In the genomic region with DNA sequence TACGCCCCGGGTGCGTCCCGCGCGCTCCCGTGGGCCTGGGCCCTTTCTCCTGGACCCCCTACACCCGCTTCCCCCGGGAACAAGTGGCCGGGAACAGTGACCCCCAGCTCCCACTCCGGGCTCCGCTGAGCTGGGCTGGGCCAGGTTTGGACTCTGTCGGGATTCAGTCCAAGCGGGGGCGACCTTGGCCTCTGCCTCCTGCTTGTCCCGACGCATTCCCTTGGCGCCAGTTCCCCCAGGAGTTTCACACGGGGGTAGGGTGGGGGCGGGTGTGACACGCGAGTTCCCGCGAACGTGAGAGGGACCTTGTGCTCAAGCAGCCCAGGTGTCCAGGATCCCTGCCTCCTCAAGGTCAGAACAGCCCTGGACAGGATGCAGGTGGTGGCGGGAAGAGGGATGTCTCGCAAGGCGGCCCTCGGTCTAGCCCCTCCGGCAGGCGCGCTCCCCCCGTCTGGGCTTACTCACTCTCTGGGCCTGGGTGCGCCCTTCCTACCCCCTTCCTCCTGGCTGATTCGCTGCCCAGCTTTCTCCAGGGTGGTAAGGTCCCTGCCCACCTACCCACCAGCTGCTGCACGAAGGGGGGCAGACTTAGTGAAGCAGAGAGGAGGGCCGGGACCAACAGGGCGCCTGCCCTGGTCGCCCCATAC, we compare ENCODE assay signal across 1 cellular context.
A peak's percentile ranks its signal among the peaks of the same experiment; 100 is the strongest.
TF ChIP-seq lines count a peak whose summit lies in the region.

No MANE protein-coding gene starts in this region.

TF ChIP-seq in HepG2, 621 proteins besides CTCF, POLR2A, EP300 and RAD21 (continued from another document and continues in another):
- no peak for TF ChIP-seq RFX5 (IDR thresholded peaks at IDR 0.05; ENCODE audit: low read depth, low read length)
- no peak for TF ChIP-seq MXD3 (CRISPR knock-in tag; IDR thresholded peaks at IDR 0.05)
- TF ChIP-seq NFYC (CRISPR knock-in tag; IDR thresholded peaks at IDR 0.05), result no peak
- TF ChIP-seq HIVEP1 (CRISPR knock-in tag; IDR thresholded peaks at IDR 0.05), result no peak
- no peak for TF ChIP-seq ZFP90 (CRISPR knock-in tag; IDR thresholded peaks at IDR 0.05; ENCODE audit: borderline replicate concordance)
- no peak for TF ChIP-seq E2F5 (CRISPR knock-in tag; conservative IDR thresholded peaks at IDR 0.05)
- TF ChIP-seq HOXD1 (CRISPR knock-in tag; IDR thresholded peaks at IDR 0.05), result no peak
- TF ChIP-seq, protein P1, sequence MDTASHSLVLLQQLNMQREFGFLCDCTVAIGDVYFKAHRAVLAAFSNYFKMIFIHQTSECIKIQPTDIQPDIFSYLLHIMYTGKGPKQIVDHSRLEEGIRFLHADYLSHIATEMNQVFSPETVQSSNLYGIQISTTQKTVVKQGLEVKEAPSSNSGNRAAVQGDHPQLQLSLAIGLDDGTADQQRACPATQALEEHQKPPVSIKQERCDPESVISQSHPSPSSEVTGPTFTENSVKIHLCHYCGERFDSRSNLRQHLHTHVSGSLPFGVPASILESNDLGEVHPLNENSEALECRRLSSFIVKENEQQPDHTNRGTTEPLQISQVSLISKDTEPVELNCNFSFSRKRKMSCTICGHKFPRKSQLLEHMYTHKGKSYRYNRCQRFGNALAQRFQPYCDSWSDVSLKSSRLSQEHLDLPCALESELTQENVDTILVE (CRISPR knock-in tag; IDR thresholded peaks at IDR 0.05), result no peak
- TF ChIP-seq ZNF749 (CRISPR knock-in tag; IDR thresholded peaks at IDR 0.05; ENCODE audit: borderline replicate concordance), result no peak
- TF ChIP-seq, protein P2, sequence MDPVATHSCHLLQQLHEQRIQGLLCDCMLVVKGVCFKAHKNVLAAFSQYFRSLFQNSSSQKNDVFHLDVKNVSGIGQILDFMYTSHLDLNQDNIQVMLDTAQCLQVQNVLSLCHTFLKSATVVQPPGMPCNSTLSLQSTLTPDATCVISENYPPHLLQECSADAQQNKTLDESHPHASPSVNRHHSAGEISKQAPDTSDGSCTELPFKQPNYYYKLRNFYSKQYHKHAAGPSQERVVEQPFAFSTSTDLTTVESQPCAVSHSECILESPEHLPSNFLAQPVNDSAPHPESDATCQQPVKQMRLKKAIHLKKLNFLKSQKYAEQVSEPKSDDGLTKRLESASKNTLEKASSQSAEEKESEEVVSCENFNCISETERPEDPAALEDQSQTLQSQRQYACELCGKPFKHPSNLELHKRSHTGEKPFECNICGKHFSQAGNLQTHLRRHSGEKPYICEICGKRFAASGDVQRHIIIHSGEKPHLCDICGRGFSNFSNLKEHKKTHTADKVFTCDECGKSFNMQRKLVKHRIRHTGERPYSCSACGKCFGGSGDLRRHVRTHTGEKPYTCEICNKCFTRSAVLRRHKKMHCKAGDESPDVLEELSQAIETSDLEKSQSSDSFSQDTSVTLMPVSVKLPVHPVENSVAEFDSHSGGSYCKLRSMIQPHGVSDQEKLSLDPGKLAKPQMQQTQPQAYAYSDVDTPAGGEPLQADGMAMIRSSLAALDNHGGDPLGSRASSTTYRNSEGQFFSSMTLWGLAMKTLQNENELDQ (CRISPR knock-in tag; IDR thresholded peaks at IDR 0.05; ENCODE audit: borderline replicate concordance), result no peak
- TF ChIP-seq POGZ (CRISPR knock-in tag; IDR thresholded peaks at IDR 0.05), result no peak
- TF ChIP-seq TAF15 (IDR thresholded peaks at IDR 0.05; ENCODE audit: low read depth, low read length, poor library complexity, severe bottlenecking), result no peak
- no peak for TF ChIP-seq DNMT1 (CRISPR knock-in tag; IDR thresholded peaks at IDR 0.05)
- TF ChIP-seq STAT5B (CRISPR knock-in tag; IDR thresholded peaks at IDR 0.05), result no peak
- 0 out of 2 replicates have a peak, but pooled peaks have one; percentile 52 for TF ChIP-seq DPF2 (CRISPR knock-in tag; IDR thresholded peaks at IDR 0.05; ENCODE audit: borderline replicate concordance, low read depth)
- TF ChIP-seq, protein P3, sequence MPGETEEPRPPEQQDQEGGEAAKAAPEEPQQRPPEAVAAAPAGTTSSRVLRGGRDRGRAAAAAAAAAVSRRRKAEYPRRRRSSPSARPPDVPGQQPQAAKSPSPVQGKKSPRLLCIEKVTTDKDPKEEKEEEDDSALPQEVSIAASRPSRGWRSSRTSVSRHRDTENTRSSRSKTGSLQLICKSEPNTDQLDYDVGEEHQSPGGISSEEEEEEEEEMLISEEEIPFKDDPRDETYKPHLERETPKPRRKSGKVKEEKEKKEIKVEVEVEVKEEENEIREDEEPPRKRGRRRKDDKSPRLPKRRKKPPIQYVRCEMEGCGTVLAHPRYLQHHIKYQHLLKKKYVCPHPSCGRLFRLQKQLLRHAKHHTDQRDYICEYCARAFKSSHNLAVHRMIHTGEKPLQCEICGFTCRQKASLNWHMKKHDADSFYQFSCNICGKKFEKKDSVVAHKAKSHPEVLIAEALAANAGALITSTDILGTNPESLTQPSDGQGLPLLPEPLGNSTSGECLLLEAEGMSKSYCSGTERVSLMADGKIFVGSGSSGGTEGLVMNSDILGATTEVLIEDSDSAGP (CRISPR knock-in tag; IDR thresholded peaks at IDR 0.05; ENCODE audit: borderline replicate concordance), result 0 out of 2 replicates have a peak, but pooled peaks have one; percentile 21
- TF ChIP-seq BRF2 (CRISPR knock-in tag; IDR thresholded peaks at IDR 0.05), result no peak
- 0 out of 2 replicates have a peak, but pooled peaks have one; percentile 18 for TF ChIP-seq ZNF230 (CRISPR knock-in tag; IDR thresholded peaks at IDR 0.05)
- TF ChIP-seq ZNF75D (CRISPR knock-in tag; IDR thresholded peaks at IDR 0.05; ENCODE audit: borderline replicate concordance), result no peak
- TF ChIP-seq MAZ (IDR thresholded peaks at IDR 0.05; ENCODE audit: borderline replicate concordance, low read depth, low read length), result no peak
- no peak for TF ChIP-seq MAZ (CRISPR knock-in tag; IDR thresholded peaks at IDR 0.05; ENCODE audit: low read depth)
- 0 out of 2 replicates have a peak, but pooled peaks have one; percentile 57 for TF ChIP-seq ZNF782 (CRISPR knock-in tag; IDR thresholded peaks at IDR 0.05; ENCODE audit: borderline replicate concordance)
- no peak for TF ChIP-seq ZBTB7B (CRISPR knock-in tag; IDR thresholded peaks at IDR 0.05)
- TF ChIP-seq SNAPC2 (CRISPR knock-in tag; IDR thresholded peaks at IDR 0.05), result no peak
- peak; percentile 34; the same call in 1 of the 2 replicates for TF ChIP-seq ZNF563 (CRISPR knock-in tag; IDR thresholded peaks at IDR 0.05)
- no peak for TF ChIP-seq ZIK1 (CRISPR knock-in tag; IDR thresholded peaks at IDR 0.05; ENCODE audit: borderline replicate concordance, low read depth)
- no peak for TF ChIP-seq ZNF205 (CRISPR knock-in tag; IDR thresholded peaks at IDR 0.05)
- no peak for TF ChIP-seq ZNF570 (CRISPR knock-in tag; IDR thresholded peaks at IDR 0.05; ENCODE audit: borderline replicate concordance)
- no peak for TF ChIP-seq MTF2 (CRISPR knock-in tag; IDR thresholded peaks at IDR 0.05; ENCODE audit: borderline replicate concordance)
- TF ChIP-seq MAFF (IDR thresholded peaks at IDR 0.05; ENCODE audit: low read depth, low read length), result no peak
- TF ChIP-seq ZFP36L1 (CRISPR knock-in tag; IDR thresholded peaks at IDR 0.05), result no peak
- TF ChIP-seq, protein P4, sequence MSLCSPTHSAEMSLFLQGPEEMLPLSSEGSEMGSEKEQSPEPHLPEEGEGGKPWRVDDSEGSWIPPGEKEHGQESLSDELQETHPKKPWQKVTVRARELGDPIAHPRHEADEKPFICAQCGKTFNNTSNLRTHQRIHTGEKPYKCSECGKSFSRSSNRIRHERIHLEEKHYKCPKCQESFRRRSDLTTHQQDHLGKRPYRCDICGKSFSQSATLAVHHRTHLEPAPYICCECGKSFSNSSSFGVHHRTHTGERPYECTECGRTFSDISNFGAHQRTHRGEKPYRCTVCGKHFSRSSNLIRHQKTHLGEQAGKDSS (CRISPR knock-in tag; IDR thresholded peaks at IDR 0.05; ENCODE audit: borderline replicate concordance, low read depth), result no peak
- TF ChIP-seq ZNF790 (CRISPR knock-in tag; IDR thresholded peaks at IDR 0.05; ENCODE audit: borderline replicate concordance), result no peak
- no peak for TF ChIP-seq BATF2 (CRISPR knock-in tag; IDR thresholded peaks at IDR 0.05)
- no peak for TF ChIP-seq GPN1 (CRISPR knock-in tag; IDR thresholded peaks at IDR 0.05; ENCODE audit: borderline replicate concordance)
- TF ChIP-seq ZNF619 (CRISPR knock-in tag; IDR thresholded peaks at IDR 0.05), result no peak
- no peak for TF ChIP-seq ATF7-NPFF (CRISPR knock-in tag; IDR thresholded peaks at IDR 0.05; ENCODE audit: low read depth)
- TF ChIP-seq KAT2B (IDR thresholded peaks at IDR 0.05; ENCODE audit: borderline replicate concordance, low read depth, low read length), result no peak
- no peak for TF ChIP-seq ZNF260 (CRISPR knock-in tag; IDR thresholded peaks at IDR 0.05; ENCODE audit: borderline replicate concordance, low read depth)
- TF ChIP-seq ZSCAN29 (CRISPR knock-in tag; conservative IDR thresholded peaks at IDR 0.05), result no peak; the same call in 1 of the 2 replicates
- TF ChIP-seq FOXM1 (CRISPR knock-in tag; IDR thresholded peaks at IDR 0.05), result no peak
- TF ChIP-seq MATR3 (CRISPR knock-in tag; IDR thresholded peaks at IDR 0.05), result no peak
- no peak for TF ChIP-seq ZNF558 (CRISPR knock-in tag; IDR thresholded peaks at IDR 0.05; ENCODE audit: borderline replicate concordance)
- TF ChIP-seq GLI4 (CRISPR knock-in tag; IDR thresholded peaks at IDR 0.05; ENCODE audit: borderline replicate concordance), result no peak
- TF ChIP-seq ZNF275 (CRISPR knock-in tag; IDR thresholded peaks at IDR 0.05; ENCODE audit: borderline replicate concordance), result no peak
- TF ChIP-seq KLF11 (CRISPR knock-in tag; IDR thresholded peaks at IDR 0.05), result no peak
- TF ChIP-seq ZNF10 (CRISPR knock-in tag; IDR thresholded peaks at IDR 0.05; ENCODE audit: borderline replicate concordance, low read depth), result no peak
- no peak for TF ChIP-seq ZNF556 (CRISPR knock-in tag; IDR thresholded peaks at IDR 0.05; ENCODE audit: borderline replicate concordance)
- TF ChIP-seq, protein P5, sequence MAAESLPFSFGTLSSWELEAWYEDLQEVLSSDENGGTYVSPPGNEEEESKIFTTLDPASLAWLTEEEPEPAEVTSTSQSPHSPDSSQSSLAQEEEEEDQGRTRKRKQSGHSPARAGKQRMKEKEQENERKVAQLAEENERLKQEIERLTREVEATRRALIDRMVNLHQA (CRISPR knock-in tag; IDR thresholded peaks at IDR 0.05), result no peak
- TF ChIP-seq ISX (CRISPR knock-in tag; conservative IDR thresholded peaks at IDR 0.05), result no peak
- TF ChIP-seq, protein P6, sequence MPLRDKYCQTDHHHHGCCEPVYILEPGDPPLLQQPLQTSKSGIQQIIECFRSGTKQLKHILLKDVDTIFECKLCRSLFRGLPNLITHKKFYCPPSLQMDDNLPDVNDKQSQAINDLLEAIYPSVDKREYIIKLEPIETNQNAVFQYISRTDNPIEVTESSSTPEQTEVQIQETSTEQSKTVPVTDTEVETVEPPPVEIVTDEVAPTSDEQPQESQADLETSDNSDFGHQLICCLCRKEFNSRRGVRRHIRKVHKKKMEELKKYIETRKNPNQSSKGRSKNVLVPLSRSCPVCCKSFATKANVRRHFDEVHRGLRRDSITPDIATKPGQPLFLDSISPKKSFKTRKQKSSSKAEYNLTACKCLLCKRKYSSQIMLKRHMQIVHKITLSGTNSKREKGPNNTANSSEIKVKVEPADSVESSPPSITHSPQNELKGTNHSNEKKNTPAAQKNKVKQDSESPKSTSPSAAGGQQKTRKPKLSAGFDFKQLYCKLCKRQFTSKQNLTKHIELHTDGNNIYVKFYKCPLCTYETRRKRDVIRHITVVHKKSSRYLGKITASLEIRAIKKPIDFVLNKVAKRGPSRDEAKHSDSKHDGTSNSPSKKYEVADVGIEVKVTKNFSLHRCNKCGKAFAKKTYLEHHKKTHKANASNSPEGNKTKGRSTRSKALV (CRISPR knock-in tag; IDR thresholded peaks at IDR 0.05), result no peak; the same call in 1 of the 2 replicates
- no peak for TF ChIP-seq ZBTB3 (CRISPR knock-in tag; IDR thresholded peaks at IDR 0.05; ENCODE audit: borderline replicate concordance, low read depth)
- TF ChIP-seq AKAP8 (CRISPR knock-in tag; IDR thresholded peaks at IDR 0.05), result no peak
- TF ChIP-seq FOXC1 (CRISPR knock-in tag; IDR thresholded peaks at IDR 0.05; ENCODE audit: borderline replicate concordance), result no peak
- TF ChIP-seq JUND (CRISPR knock-in tag; IDR thresholded peaks at IDR 0.05), result no peak
- TF ChIP-seq SMARCC2 (IDR thresholded peaks at IDR 0.05), result no peak
